8 cellular contexts compared by ENCODE assay signal in genomic region chr4:498328-498919, GRCh38. TPM values are rescaled to one million over a fixed set of nuclear protein-coding genes. Genes with fewer than 3 reads are reported as not detected.
DNase-seq lines count a peak whose midpoint lies in the region; ATAC-seq, FAIRE-seq and TF ChIP-seq lines count a peak whose summit lies in the region.

No MANE protein-coding gene starts in this region.

- peaks cover 92% of the 10 kb centered on the region for H3K36me3 Mint-ChIP-seq in CD4-positive, alpha-beta T cell (ENCODE audit: low read depth)
- peaks cover 46% of the 10 kb centered on the region for H3K36me3 Mint-ChIP-seq in osteocyte (ENCODE audit: unreplicated experiment)

- H4K20me1 ChIP-seq in SK-N-SH (ENCODE audit: insufficient read depth), result no peaks in the 10 kb centered on the region
- H4K20me1 ChIP-seq in fibroblast of lung (ENCODE audit: control insufficient read depth, extremely low read depth, insufficient read depth, low read length), result no peaks in the 10 kb centered on the region

- no peak for FAIRE-seq in GM12892 (lab: Jason Lieb, UNC)

- peak overlapping the region; percentile 76 for H3K27ac ChIP-seq in CD4-positive, alpha-beta T cell (ENCODE audit: low read depth, low read length)
- H3K27ac ChIP-seq in SK-N-SH (ENCODE audit: low read depth in 2 of 2, low read length in 1 of 2), result peak overlapping the region; percentile 74 to 86; a peak in 3 of 4 replicates
- peak overlapping the region; percentile 87 for H3K27ac ChIP-seq in fibroblast of lung (ENCODE audit: insufficient read depth, low read length)

- POLR2A ChIA-PET in CD4-positive, alpha-beta T cell (lab: Charles Lee), result interaction anchor here (0.7 to 3.6 kb wide), 6 partner anchors 10 to 161 kb away, joined by 3 to 38 read pairs (median 4); partner anchors contain the start of gene ZNF141
- POLR2A ChIA-PET in SK-N-SH (lab: Yijun Ruan, JAX), result no interaction called here

- H3K4me1 ChIP-seq in SK-N-SH (ENCODE audit: control insufficient read depth in 1 of 2, insufficient read depth in 2 of 2, low read depth in 1 of 2, low read length in 1 of 2), result peaks cover 0 to 11% of the 10 kb centered on the region in 2 experiments; a peak in 2 of 4 replicates
- peaks cover 6% of the 10 kb centered on the region for H3K4me1 ChIP-seq in fibroblast of lung (ENCODE audit: control insufficient read depth, extremely low read depth, insufficient read depth, low read length)

- no peaks in the 10 kb centered on the region for H3K27me3 ChIP-seq in CD4-positive, alpha-beta T cell (ENCODE audit: control insufficient read depth, insufficient read depth, low read length)
- H3K27me3 ChIP-seq in H7 (ENCODE audit: control insufficient read depth, insufficient read depth, low read length) (no peaks in the 10 kb centered on the region), SK-N-SH (ENCODE audit: insufficient read depth) (no peaks in the 10 kb centered on the region), fibroblast of lung (ENCODE audit: control insufficient read depth, insufficient read depth, low read length) (no peaks in the 10 kb centered on the region)

- H3K79me2 ChIP-seq in SK-N-SH (ENCODE audit: insufficient read depth), result peaks cover 98% of the 10 kb centered on the region
- peaks cover 41% of the 10 kb centered on the region for H3K79me2 ChIP-seq in fibroblast of lung (ENCODE audit: control insufficient read depth, insufficient read depth, low read length)

- DNase-seq in CD4-positive, alpha-beta T cell, result no peak
- no peak for DNase-seq in H7
- no peak for DNase-seq in SK-N-SH
- DNase-seq in fibroblast of lung (ENCODE audit: low read depth in 2 of 2), result peak in 1 of 2 donors; percentile 3
- DNase-seq in osteocyte (ENCODE audit: extremely low spot score, unreplicated experiment), result no peak
- DNase-seq in NCI-H748 (lab: John Stamatoyannopoulos, UW; ENCODE audit: unreplicated experiment), result no peak
- no peak for DNase-seq in GM12892 (ENCODE audit: insufficient read length)
- DNase-seq in retina, result no peak

- H3K4me2 ChIP-seq in SK-N-SH (peak overlapping the region; percentile 99), fibroblast of lung (ENCODE audit: extremely low read depth, insufficient read depth, low read length) (peak overlapping the region; percentile 21)

- peaks cover 49% of the 10 kb centered on the region for H3K4me1 Mint-ChIP-seq in CD4-positive, alpha-beta T cell (ENCODE audit: low read depth)
- H3K4me1 Mint-ChIP-seq in osteocyte (ENCODE audit: unreplicated experiment), result peaks cover 43% of the 10 kb centered on the region

- no peaks in the 10 kb centered on the region for H3K9me2 ChIP-seq in SK-N-SH

- H2AFZ ChIP-seq in SK-N-SH (ENCODE audit: low read depth) (peak overlapping the region; percentile 91), fibroblast of lung (ENCODE audit: low read length) (no peak overlapping the region)

- peaks cover 2% of the 10 kb centered on the region for H3K9me3 Mint-ChIP-seq in CD4-positive, alpha-beta T cell
- peaks cover 5% of the 10 kb centered on the region for H3K9me3 Mint-ChIP-seq in osteocyte (ENCODE audit: unreplicated experiment)

- CTCF ChIA-PET in CD4-positive, alpha-beta T cell (lab: Charles Lee), result interaction anchor here (0.7 kb wide), 1 partner anchor 30 kb away, joined by 3 read pairs; no protein-coding TSS in a partner anchor
- CTCF ChIA-PET in SK-N-SH (lab: Yijun Ruan, JAX), result no interaction called here

- no peak for TF ChIP-seq RAD21 in SK-N-SH (IDR thresholded peaks at IDR 0.05; ENCODE audit: low read length)

- peak overlapping the region; percentile 92 for H3K4me3 Mint-ChIP-seq in CD4-positive, alpha-beta T cell
- peak overlapping the region; percentile 95 for H3K4me3 Mint-ChIP-seq in osteocyte (ENCODE audit: unreplicated experiment)

- peak overlapping the region; percentile 91 for H3K27ac Mint-ChIP-seq in CD4-positive, alpha-beta T cell
- H3K27ac Mint-ChIP-seq in osteocyte (ENCODE audit: unreplicated experiment), result peak overlapping the region; percentile 96

- no peaks in the 10 kb centered on the region for H3K27me3 Mint-ChIP-seq in CD4-positive, alpha-beta T cell
- no peaks in the 10 kb centered on the region for H3K27me3 Mint-ChIP-seq in osteocyte (ENCODE audit: unreplicated experiment)

- no peak for TF ChIP-seq CTCF in CD4-positive, alpha-beta T cell (IDR thresholded peaks at IDR 0.05)
- TF ChIP-seq CTCF in SK-N-SH (IDR thresholded peaks at IDR 0.05) (no peak), fibroblast of lung (conservative IDR thresholded peaks at IDR 0.05 in 1 of 2, IDR thresholded peaks at IDR 0.05 in 1 of 2; ENCODE audit: low read depth in 1 of 2, low read length in 2 of 2) (no peak), osteocyte (IDR thresholded peaks at IDR 0.05) (no peak)

- intact Hi-C loops in CD4-positive, alpha-beta T cell (cut with DNase I, micrococcal nuclease), result loop anchor here (5.0 to 10.0 kb wide), 5 partner anchors 54 to 254 kb away; partner anchors contain the start of gene ZNF141 (in 1 of the 2)

- ATAC-seq in CD4-positive, alpha-beta T cell (ENCODE audit: poor library complexity), result peak; percentile 45

- peak overlapping the region; percentile 97 for H3K4me3 ChIP-seq in H7 (ENCODE audit: insufficient read depth, low read depth, low read length)
- H3K4me3 ChIP-seq in SK-N-SH (ENCODE audit: low read depth in 2 of 2, low read length in 1 of 2), result peak overlapping the region; percentile 93 to 99
- peak overlapping the region; percentile 81 to 99 (median 91) for H3K4me3 ChIP-seq in fibroblast of lung (replicated peaks in 1 of 4; ENCODE audit: control extremely low read depth in 1 of 4, insufficient read depth in 1 of 4, low read depth in 3 of 4, low read length in 4 of 4)

- peaks cover 3% of the 10 kb centered on the region for H3F3A ChIP-seq in SK-N-SH (replicated peaks; ENCODE audit: insufficient read depth)

- WGBS in SK-N-SH (ENCODE audit: low lambda C conversion rate), result 2% methylated on average over 17 of the region's 17 CpGs

- no peak for TF ChIP-seq EP300 in SK-N-SH (IDR thresholded peaks at IDR 0.05; ENCODE audit: borderline replicate concordance in 1 of 2, low read depth in 1 of 2, low read length in 1 of 2)

- H3K36me3 ChIP-seq in H7 (replicated peaks; ENCODE audit: control insufficient read depth, insufficient read depth, low read length) (peaks cover 7% of the 10 kb centered on the region), SK-N-SH (replicated peaks in 1 of 2; ENCODE audit: control insufficient read depth in 1 of 2, insufficient read depth in 2 of 2, low read length in 1 of 2) (peaks cover 38 to 47% of the 10 kb centered on the region in 2 experiments), fibroblast of lung (ENCODE audit: control insufficient read depth, insufficient read depth, low read length) (peaks cover 5% of the 10 kb centered on the region)

- peaks cover 11% of the 10 kb centered on the region for H3K9me3 ChIP-seq in CD4-positive, alpha-beta T cell (ENCODE audit: control insufficient read depth, low read length)
- H3K9me3 ChIP-seq in SK-N-SH (0 out of 2 replicates have a peak, but pooled peaks cover 5% of the 10 kb centered on the region), fibroblast of lung (ENCODE audit: control insufficient read depth, insufficient read depth, low read depth, low read length) (peaks cover 2% of the 10 kb centered on the region)

- TF ChIP-seq POLR2A in GM12892 (IDR thresholded peaks at IDR 0.05; ENCODE audit: low read depth, low read length), result no peak

- H3K9ac ChIP-seq in SK-N-SH (peak overlapping the region; percentile 99), fibroblast of lung (ENCODE audit: insufficient read depth, low read length) (peak overlapping the region; percentile 98)

TF ChIP-seq in SK-N-SH, 30 proteins besides CTCF, POLR2A, EP300 and RAD21:
- TF ChIP-seq, protein P1, sequence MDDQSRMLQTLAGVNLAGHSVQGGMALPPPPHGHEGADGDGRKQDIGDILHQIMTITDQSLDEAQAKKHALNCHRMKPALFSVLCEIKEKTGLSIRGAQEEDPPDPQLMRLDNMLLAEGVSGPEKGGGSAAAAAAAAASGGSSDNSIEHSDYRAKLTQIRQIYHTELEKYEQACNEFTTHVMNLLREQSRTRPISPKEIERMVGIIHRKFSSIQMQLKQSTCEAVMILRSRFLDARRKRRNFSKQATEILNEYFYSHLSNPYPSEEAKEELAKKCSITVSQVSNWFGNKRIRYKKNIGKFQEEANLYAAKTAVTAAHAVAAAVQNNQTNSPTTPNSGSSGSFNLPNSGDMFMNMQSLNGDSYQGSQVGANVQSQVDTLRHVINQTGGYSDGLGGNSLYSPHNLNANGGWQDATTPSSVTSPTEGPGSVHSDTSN (IDR thresholded peaks at IDR 0.05), result no peak
- peak; percentile 86 for TF ChIP-seq RFX5 (IDR thresholded peaks at IDR 0.05; ENCODE audit: low read length)

RNA-seq across cellular contexts. Expression of gene ZNF721, which starts 0.5 kb away (rescaled TPM):
- total RNA-seq in CD4-positive, alpha-beta T cell, result 10 to 100 TPM; 40.4 to 44.1 TPM
- 18.8 and 44.3 TPM in 2 replicates for total RNA-seq in H7 (2014; rRNA removed; shearing (Covaris generic))
- polyA plus RNA-seq in SK-N-SH (2012; rRNA removed) (5.7 and 7.6 TPM in 2 replicates), fibroblast of lung (9.7 and 10.2 TPM in 2 replicates)
- polyA plus RNA-seq in SK-N-SH (2012; cell fraction: cytosol; rRNA removed), result 9.5 and 9.6 TPM in 2 replicates
- polyA plus RNA-seq in SK-N-SH (2012; cell fraction: nucleus; rRNA removed), result 5.4 and 10.4 TPM in 2 replicates
- total RNA-seq in fibroblast of lung (20.3 and 22.1 TPM in 2 replicates), osteocyte (23.7 and 26.3 TPM in 2 replicates)
- 13.5 and 15.4 TPM in 2 replicates for polyA plus RNA-seq in fibroblast of lung (2012)
- polyA minus RNA-seq in fibroblast of lung (ENCODE audit: low replicate concordance), result 2.6 and 3.1 TPM in 2 replicates
- 28.2 TPM for polyA plus RNA-seq in GM12892 (2012; ENCODE audit: missing spikeins)

RNA-seq across cellular contexts. Expression of gene PIGG, which starts 0.6 kb away (rescaled TPM):
- total RNA-seq in CD4-positive, alpha-beta T cell, result 10 to 100 TPM; 67.6 to 72.2 TPM
- total RNA-seq in H7 (2014; rRNA removed; shearing (Covaris generic)), result 20.4 and 39.1 TPM in 2 replicates
- 58.0 and 67.8 TPM in 2 replicates for polyA plus RNA-seq in SK-N-SH (2012; rRNA removed)
- 33.5 and 36.8 TPM in 2 replicates for polyA plus RNA-seq in SK-N-SH (2012; cell fraction: cytosol; rRNA removed)
- polyA plus RNA-seq in SK-N-SH (2012; cell fraction: nucleus; rRNA removed), result 216 and 230 TPM in 2 replicates
- 38.3 and 52.4 TPM in 2 replicates for total RNA-seq in fibroblast of lung
- 33.4 and 40.7 TPM in 2 replicates for polyA plus RNA-seq in fibroblast of lung
- polyA plus RNA-seq in fibroblast of lung (2012), result 28.8 and 29.4 TPM in 2 replicates
- 23.6 and 57.1 TPM in 2 replicates for polyA minus RNA-seq in fibroblast of lung (ENCODE audit: low replicate concordance)
- total RNA-seq in osteocyte, result 66.6 and 68.0 TPM in 2 replicates
- 33.9 TPM for polyA plus RNA-seq in GM12892 (2012; ENCODE audit: missing spikeins)
